12 cellular contexts compared by ENCODE assay signal in genomic region chr9:99244300-99245260, GRCh38. TPM values are rescaled to one million over a fixed set of nuclear protein-coding genes. Genes with fewer than 3 reads are reported as not detected.
DNase-seq lines count a peak whose midpoint lies in the region; ATAC-seq, FAIRE-seq and TF ChIP-seq lines count a peak whose summit lies in the region.
"Had no signal": no experiment of that assay in that cellular context is flagged by ENCODE, and none has a peak within 500 bp of the region (broad histone marks: within the 10 kb centered on the region; RNA-seq: fewer than 3 reads in every experiment).

No MANE protein-coding gene starts in this region.

- no peak overlapping the region for H3K4ac ChIP-seq in H1 (replicated peaks; ENCODE audit: insufficient read length, low read depth, low read length)

- H2BK12ac ChIP-seq in H1 (ENCODE audit: low read depth, low read length), result no peak overlapping the region

- no peaks in the 10 kb centered on the region for H4K20me1 ChIP-seq in H1 (replicated peaks in 1 of 2; ENCODE audit: control insufficient read depth in 1 of 2, insufficient read depth in 2 of 2, low read length in 2 of 2)

- FAIRE-seq in H1 (lab: Jason Lieb, UNC), result no peak

- H2AK5ac ChIP-seq in H1 (ENCODE audit: low read depth, low read length), result no peak overlapping the region

- H3K4me2 ChIP-seq in H1 (ENCODE audit: insufficient read depth in 1 of 2, low read depth in 2 of 2, low read length in 2 of 2), result no peak overlapping the region

- H3K23ac ChIP-seq in H1 (ENCODE audit: insufficient read length), result no peak overlapping the region

- no peak for TF ChIP-seq EP300 in H1 (IDR thresholded peaks at IDR 0.05; ENCODE audit: borderline replicate concordance in 1 of 2, low read depth in 2 of 2, low read length in 2 of 2)

- H3K23me2 ChIP-seq in H1 (ENCODE audit: low read depth, low read length), result no peaks in the 10 kb centered on the region

- no peak for TF ChIP-seq CTCF in H1 (IDR thresholded peaks at IDR 0.05; ENCODE audit: control extremely low read depth in 1 of 3, insufficient read depth in 1 of 3, low read depth in 1 of 3, low read length in 3 of 3)

- no peak overlapping the region for H2BK5ac ChIP-seq in H1 (ENCODE audit: low read depth, low read length)

- no peaks in the 10 kb centered on the region for H3K9me3 ChIP-seq in H1 (ENCODE audit: insufficient read depth in 2 of 2, low read depth in 1 of 2, low read length in 1 of 2)
- H3K9me3 ChIP-seq: esophagus squamous epithelium, suprapubic skin had no signal

- DNase-seq in H1 (ENCODE audit: low read depth in 1 of 2, low spot score in 2 of 2) (no peak), EL (no peak), caudate nucleus (lab: John Stamatoyannopoulos, UW) (no peak)
- DNase-seq in effector CD4-positive, alpha-beta T cell, result no peak
- DNase-seq: amniotic stem cell, esophagus squamous epithelium, mammary epithelial cell had no signal

- POLR2A ChIA-PET in H1 (lab: Charles Lee; ENCODE audit: partially characterized antibody), result no interaction called here

- H2BK120ac ChIP-seq in H1 (replicated peaks; ENCODE audit: low read depth, low read length), result no peak overlapping the region

- no peak overlapping the region for H3K18ac ChIP-seq in H1 (ENCODE audit: extremely low read depth, low read length)

- no peak overlapping the region for H3K9ac ChIP-seq in H1 (replicated peaks in 1 of 4; ENCODE audit: extremely low read depth in 1 of 4, low read depth in 3 of 4, low read length in 3 of 4)

- TF ChIP-seq POLR2A in H1 (IDR thresholded peaks at IDR 0.05; ENCODE audit: control extremely low read depth in 1 of 2, low read depth in 2 of 2, low read length in 2 of 2), result no peak

- no peak overlapping the region for H4K5ac ChIP-seq in H1 (ENCODE audit: insufficient read length, low read depth, low read length)

- no peaks in the 10 kb centered on the region for H3K36me3 ChIP-seq in H1 (ENCODE audit: control insufficient read depth in 2 of 4, insufficient read depth in 4 of 4, low read length in 3 of 4)

- no peak overlapping the region for H4K8ac ChIP-seq in H1 (ENCODE audit: extremely low read depth, insufficient read depth, low read length)

- no peak for TF ChIP-seq RAD21 in H1 (IDR thresholded peaks at IDR 0.05 in 1 of 2, conservative IDR thresholded peaks at IDR 0.05 in 1 of 2; ENCODE audit: low read depth in 2 of 2, low read length in 2 of 2)

- peak overlapping the region; percentile 39 for H3K56ac ChIP-seq in H1 (replicated peaks; ENCODE audit: insufficient read length, low read depth, low read length)

- no peak overlapping the region for H2AFZ ChIP-seq in H1 (ENCODE audit: low read length)

- H3K27me3 ChIP-seq in H1 (replicated peaks in 1 of 4; ENCODE audit: control insufficient read depth in 3 of 4, extremely low read depth in 1 of 4, insufficient read depth in 3 of 4, low read length in 3 of 4), result no peaks in the 10 kb centered on the region
- H3K27me3 ChIP-seq: esophagus squamous epithelium, suprapubic skin had no signal

- no peak overlapping the region for H2BK15ac ChIP-seq in H1 (ENCODE audit: low read length)

- H3K79me2 ChIP-seq in H1 (ENCODE audit: control insufficient read depth in 1 of 2, insufficient read depth in 2 of 2, low read length in 2 of 2), result no peaks in the 10 kb centered on the region

- WGBS in H1 (ENCODE audit: extremely low coverage in 1 of 2, insufficient coverage in 1 of 2, insufficient read length in 1 of 2, insufficient replicate concordance in 2 of 2, low coverage in 1 of 2, low lambda C conversion rate in 2 of 2, missing lambda C conversion rate in 1 of 2), 2 experiments, result 85 to 100% methylated on average over 1 to 4 of the region's 4 CpGs

- no peak overlapping the region for H2BK20ac ChIP-seq in H1 (ENCODE audit: low read length)

- H3K14ac ChIP-seq in H1 (ENCODE audit: insufficient read length), result no peak overlapping the region

- H3K79me1 ChIP-seq in H1 (ENCODE audit: low read depth, low read length), result no peaks in the 10 kb centered on the region

- ATAC-seq in GM18873 (IDR thresholded peaks at IDR 0.05; ENCODE audit: low FRiP score, unreplicated experiment), result peak; percentile 88
- peak; percentile 92 for ATAC-seq in GM21723 (IDR thresholded peaks at IDR 0.05; ENCODE audit: unreplicated experiment)
- ATAC-seq in HG03439 (IDR thresholded peaks at IDR 0.05; ENCODE audit: unreplicated experiment), result peak; percentile 91

- H3K27ac ChIP-seq in H1 (ENCODE audit: low read depth, low read length), result no peak overlapping the region
- H3K27ac ChIP-seq in caudate nucleus (ENCODE audit: low read depth, low read length), result no peak overlapping the region
- H3K27ac ChIP-seq: esophagus squamous epithelium, skin epidermis, suprapubic skin had no signal

- H3K4me1 ChIP-seq in H1 (replicated peaks in 1 of 4; ENCODE audit: control insufficient read depth in 3 of 4, insufficient read depth in 4 of 4, low read length in 3 of 4), result no peaks in the 10 kb centered on the region
- H3K4me1 ChIP-seq: esophagus squamous epithelium, suprapubic skin had no signal

- no peak overlapping the region for H4K91ac ChIP-seq in H1 (replicated peaks; ENCODE audit: insufficient read length, low read length)

- CTCF ChIA-PET in H1 (lab: Charles Lee; ENCODE audit: partially characterized antibody), result interaction anchor here (1.0 to 2.1 kb wide), 5 partner anchors 11 to 365 kb away, joined by 3 to 11 read pairs (median 9); no protein-coding TSS in a partner anchor

- no peak overlapping the region for H3K4me3 ChIP-seq in H1 (ENCODE audit: extremely low read depth in 1 of 4, insufficient read depth in 2 of 4, low read depth in 3 of 4, low read length in 4 of 4)
- H3K4me3 ChIP-seq: esophagus squamous epithelium, skin epidermis, suprapubic skin had no signal

TF ChIP-seq in H1, 55 proteins besides CTCF, POLR2A, EP300 and RAD21 (continues in another document):
- TF ChIP-seq CEBPB (IDR thresholded peaks at IDR 0.05; ENCODE audit: low read depth, low read length) (no peak), SUZ12 (IDR thresholded peaks at IDR 0.05; ENCODE audit: low read length) (no peak), GABPA (IDR thresholded peaks at IDR 0.05; ENCODE audit: borderline replicate concordance, insufficient read depth, low read length) (no peak), POU5F1 (IDR thresholded peaks at IDR 0.05; ENCODE audit: low read depth, low read length) (no peak), SP1 (IDR thresholded peaks at IDR 0.05; ENCODE audit: low read depth, low read length) (no peak)
- TF ChIP-seq, protein P1, sequence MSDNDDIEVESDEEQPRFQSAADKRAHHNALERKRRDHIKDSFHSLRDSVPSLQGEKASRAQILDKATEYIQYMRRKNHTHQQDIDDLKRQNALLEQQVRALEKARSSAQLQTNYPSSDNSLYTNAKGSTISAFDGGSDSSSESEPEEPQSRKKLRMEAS (IDR thresholded peaks at IDR 0.05), result no peak

RNA-seq across cellular contexts. Expression of gene SEC61B, which starts 22.5 kb away (rescaled TPM):
- 155 and 163 TPM in 2 replicates for total RNA-seq in H1 (2021; fragmentation: NEBNext Ultra II Directional; extraction: Animal tissue kit (Norgen Biotek cat#: 25700))
- polyA plus RNA-seq in H1 (2011; rRNA removed), result 315 and 379 TPM in 2 replicates
- polyA plus RNA-seq in H1 (2011; cell fraction: cytosol; rRNA removed), result 222 TPM
- polyA plus RNA-seq in H1 (2011; cell fraction: nucleus; rRNA removed), result 109 TPM
- 179 to 259 TPM (median 234 TPM) in 4 replicates for polyA plus RNA-seq in H1 (2012, experiment 1 of 2)
- 527 TPM for polyA plus RNA-seq in H1 (2012, experiment 2 of 2)
- 451 TPM for polyA plus RNA-seq in H1 (2013, experiment 1 of 2)
- polyA plus RNA-seq in H1 (2013, experiment 2 of 2), result 470 TPM
- 37.0 and 38.5 TPM in 2 replicates for polyA minus RNA-seq in H1 (2011; rRNA and poly(A)+ RNA removed)
- polyA minus RNA-seq in H1 (2011; cell fraction: cytosol; rRNA and poly(A)+ RNA removed), result 32.5 TPM
- polyA minus RNA-seq in H1 (2011; cell fraction: nucleus; rRNA and poly(A)+ RNA removed), result 37.5 TPM

RNA-seq across cellular contexts. Expression of gene ALG2, which starts 22.8 kb away (rescaled TPM):
- 27.8 and 30.7 TPM in 2 replicates for total RNA-seq in H1 (2021; fragmentation: NEBNext Ultra II Directional; extraction: Animal tissue kit (Norgen Biotek cat#: 25700))
- polyA plus RNA-seq in H1 (2011; rRNA removed), result 26.7 and 27.1 TPM in 2 replicates
- polyA plus RNA-seq in H1 (2011; cell fraction: cytosol; rRNA removed), result 27.7 TPM
- polyA plus RNA-seq in H1 (2011; cell fraction: nucleus; rRNA removed), result 17.0 TPM
- polyA plus RNA-seq in H1 (2012, experiment 1 of 2), result 19.3 to 23.1 TPM (median 21.7 TPM) in 4 replicates
- polyA plus RNA-seq in H1 (2012, experiment 2 of 2), result 13.0 TPM
- 41.1 TPM for polyA plus RNA-seq in H1 (2013, experiment 1 of 2)
- 52.8 TPM for polyA plus RNA-seq in H1 (2013, experiment 2 of 2)
- polyA minus RNA-seq in H1 (2011; rRNA and poly(A)+ RNA removed), result 25.5 and 30.1 TPM in 2 replicates
- 14.7 TPM for polyA minus RNA-seq in H1 (2011; cell fraction: cytosol; rRNA and poly(A)+ RNA removed)
- 22.0 TPM for polyA minus RNA-seq in H1 (2011; cell fraction: nucleus; rRNA and poly(A)+ RNA removed)
